ENCODE assay signal across 13 cellular contexts in the genomic region with DNA sequence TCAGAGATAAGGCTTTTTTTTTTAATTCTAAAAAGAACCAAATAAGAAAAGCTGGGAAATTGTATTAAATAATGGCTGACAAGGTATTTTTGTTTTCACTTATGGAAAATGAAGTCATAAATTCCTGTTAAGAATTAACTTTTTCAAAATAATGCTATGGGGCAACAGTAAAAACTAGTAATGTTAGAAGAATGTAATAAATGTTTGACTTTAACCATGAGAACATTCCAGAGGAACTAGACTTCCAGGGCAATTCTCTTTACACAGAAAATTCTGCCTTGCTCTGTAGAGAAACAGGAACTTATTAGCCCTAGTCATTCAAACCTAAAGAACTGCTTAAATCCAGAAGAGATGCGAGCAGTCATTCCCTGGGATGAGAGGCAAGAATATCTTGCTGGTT.
DNase-seq lines count a peak whose midpoint lies in the region; ATAC-seq and TF ChIP-seq lines count a peak whose summit lies in the region.
"Had no signal": no experiment of that assay in that cellular context is flagged by ENCODE, and none has a peak within 500 bp of the region (broad histone marks: within the 10 kb centered on the region; RNA-seq: fewer than 3 reads in every experiment).

No MANE protein-coding gene starts in this region.

- DNase-seq in MCF 10A (ENCODE audit: unreplicated experiment) (peak; percentile 45), breast epithelium (ENCODE audit: low spot score in 2 of 2) (no peak), brain pericyte (ENCODE audit: low read depth, low spot score) (peak; percentile 36), left kidney (ENCODE audit: low read depth, low spot score) (peak; percentile 16)
- no peak for DNase-seq in stimulated activated naive CD8-positive, alpha-beta T cell treated with anti-CD3 and anti-CD28 coated beads, Interleukin-15, amount 100 ng/mL, for 72 hours
- DNase-seq in activated T-helper 2 cell treated with anti-CD3 and anti-CD28 coated beads, Interferon-gamma antibody, Interleukin-2, Interleukin-4, amounts not matched to agents 10 μg/mL and 5 μg/mL and 100 μg/mL, durations not matched to agents 14 hours and 24 hours and 36 hours (ENCODE audit: low spot score), result no peak
- DNase-seq in stimulated activated naive CD8-positive, alpha-beta T cell treated with anti-CD3 and anti-CD28 coated beads, Interleukin-15, Interleukin-2, amounts not matched to agents 100 U/mL and 50 U/mL, for 24 hours, result no peak
- DNase-seq: 8988T; activated T-cell treated with anti-CD3 and anti-CD28 coated beads, Interleukin-2, amount 50 U/mL, for 24 hours; head of caudate nucleus; KBM-7 had no signal

- no peaks in the 10 kb centered on the region for H3K9me3 Mint-ChIP-seq in MCF 10A (ENCODE audit: unreplicated experiment)
- no peaks in the 10 kb centered on the region for H3K9me3 Mint-ChIP-seq in stimulated activated naive CD8-positive, alpha-beta T cell treated with anti-CD3 and anti-CD28 coated beads, Interleukin-15, amount 100 ng/mL, for 72 hours
- H3K9me3 Mint-ChIP-seq in activated T-helper 2 cell treated with anti-CD3 and anti-CD28 coated beads, Interferon-gamma antibody, Interleukin-2, Interleukin-4, amounts not matched to agents 10 μg/mL and 5 μg/mL and 100 μg/mL, durations not matched to agents 14 hours and 24 hours and 36 hours, result no peaks in the 10 kb centered on the region
- H3K9me3 Mint-ChIP-seq: activated T-cell treated with anti-CD3 and anti-CD28 coated beads, Interleukin-2, amount 50 U/mL, for 24 hours had no signal

- peak overlapping the region; percentile 2 for H3K4me3 Mint-ChIP-seq in MCF 10A (ENCODE audit: unreplicated experiment)
- no peak overlapping the region for H3K4me3 Mint-ChIP-seq in stimulated activated naive CD8-positive, alpha-beta T cell treated with anti-CD3 and anti-CD28 coated beads, Interleukin-15, amount 100 ng/mL, for 72 hours
- no peak overlapping the region for H3K4me3 Mint-ChIP-seq in activated T-helper 2 cell treated with anti-CD3 and anti-CD28 coated beads, Interferon-gamma antibody, Interleukin-2, Interleukin-4, amounts not matched to agents 10 μg/mL and 5 μg/mL and 100 μg/mL, durations not matched to agents 14 hours and 24 hours and 36 hours (ENCODE audit: low read depth)
- H3K4me3 Mint-ChIP-seq: activated T-cell treated with anti-CD3 and anti-CD28 coated beads, Interleukin-2, amount 50 U/mL, for 24 hours had no signal

- no peaks in the 10 kb centered on the region for H3K4me1 ChIP-seq in breast epithelium

- peak overlapping the region in 1 of 2 donors; percentile 34 for H3K27ac ChIP-seq in breast epithelium
- H3K27ac ChIP-seq: VCaP had no signal

- POLR2A ChIA-PET in MCF 10A (lab: Yijun Ruan, JAX), result interaction anchor here (1.1 to 1.7 kb wide), 2 partner anchors 9 to 38 kb away, joined by 4 read pairs; no protein-coding TSS in a partner anchor

- peak overlapping the region; percentile 85 for H3K27ac Mint-ChIP-seq in MCF 10A (ENCODE audit: low read depth, unreplicated experiment)
- no peak overlapping the region for H3K27ac Mint-ChIP-seq in stimulated activated naive CD8-positive, alpha-beta T cell treated with anti-CD3 and anti-CD28 coated beads, Interleukin-15, amount 100 ng/mL, for 72 hours
- no peak overlapping the region for H3K27ac Mint-ChIP-seq in activated T-helper 2 cell treated with anti-CD3 and anti-CD28 coated beads, Interferon-gamma antibody, Interleukin-2, Interleukin-4, amounts not matched to agents 10 μg/mL and 5 μg/mL and 100 μg/mL, durations not matched to agents 14 hours and 24 hours and 36 hours
- H3K27ac Mint-ChIP-seq: activated T-cell treated with anti-CD3 and anti-CD28 coated beads, Interleukin-2, amount 50 U/mL, for 24 hours had no signal

- H3K4me3 ChIP-seq in breast epithelium, result no peak overlapping the region

- no peaks in the 10 kb centered on the region for H3K36me3 Mint-ChIP-seq in MCF 10A (ENCODE audit: insufficient read depth, unreplicated experiment)
- H3K36me3 Mint-ChIP-seq in activated T-helper 2 cell treated with anti-CD3 and anti-CD28 coated beads, Interferon-gamma antibody, Interleukin-2, Interleukin-4, amounts not matched to agents 10 μg/mL and 5 μg/mL and 100 μg/mL, durations not matched to agents 14 hours and 24 hours and 36 hours (ENCODE audit: low read depth), result no peaks in the 10 kb centered on the region

- no peak for TF ChIP-seq POLR2A in breast epithelium (IDR thresholded peaks at IDR 0.05)

- TF ChIP-seq CTCF in MCF 10A (IDR thresholded peaks at IDR 0.05; ENCODE audit: unreplicated experiment) (no peak), breast epithelium (IDR thresholded peaks at IDR 0.05) (no peak)

- H3K9me3 ChIP-seq in breast epithelium, result no peaks in the 10 kb centered on the region

- intact Hi-C loops in MCF 10A (cut with micrococcal nuclease) (no loop called here), breast epithelium (cut with DNase I; ENCODE audit: low total_unique reads) (no loop called here)
- intact Hi-C loops in activated T-helper 2 cell treated with anti-CD3 and anti-CD28 coated beads, Interferon-gamma antibody, Interleukin-2, Interleukin-4, amounts not matched to agents 10 μg/mL and 5 μg/mL and 100 μg/mL, durations not matched to agents 14 hours and 24 hours and 36 hours (cut with micrococcal nuclease), result no loop called here

- H3K27me3 ChIP-seq in breast epithelium, result no peaks in the 10 kb centered on the region

- H3K4me1 Mint-ChIP-seq in MCF 10A (ENCODE audit: insufficient read depth, unreplicated experiment), result peaks cover 46% of the 10 kb centered on the region
- H3K4me1 Mint-ChIP-seq in stimulated activated naive CD8-positive, alpha-beta T cell treated with anti-CD3 and anti-CD28 coated beads, Interleukin-15, amount 100 ng/mL, for 72 hours, result no peaks in the 10 kb centered on the region
- no peaks in the 10 kb centered on the region for H3K4me1 Mint-ChIP-seq in activated T-helper 2 cell treated with anti-CD3 and anti-CD28 coated beads, Interferon-gamma antibody, Interleukin-2, Interleukin-4, amounts not matched to agents 10 μg/mL and 5 μg/mL and 100 μg/mL, durations not matched to agents 14 hours and 24 hours and 36 hours (ENCODE audit: low read depth)

- CTCF ChIA-PET in MCF 10A (lab: Yijun Ruan, JAX), result interaction anchor here (1.1 to 1.6 kb wide), 4 partner anchors 19 to 153 kb away, joined by 4 to 6 read pairs (median 4); no protein-coding TSS in a partner anchor

- H3K27me3 Mint-ChIP-seq in MCF 10A (ENCODE audit: insufficient read depth, unreplicated experiment), result no peaks in the 10 kb centered on the region
- no peaks in the 10 kb centered on the region for H3K27me3 Mint-ChIP-seq in stimulated activated naive CD8-positive, alpha-beta T cell treated with anti-CD3 and anti-CD28 coated beads, Interleukin-15, amount 100 ng/mL, for 72 hours
- H3K27me3 Mint-ChIP-seq in activated T-helper 2 cell treated with anti-CD3 and anti-CD28 coated beads, Interferon-gamma antibody, Interleukin-2, Interleukin-4, amounts not matched to agents 10 μg/mL and 5 μg/mL and 100 μg/mL, durations not matched to agents 14 hours and 24 hours and 36 hours (ENCODE audit: low read depth), result no peaks in the 10 kb centered on the region
- H3K27me3 Mint-ChIP-seq: activated T-cell treated with anti-CD3 and anti-CD28 coated beads, Interleukin-2, amount 50 U/mL, for 24 hours had no signal

- BruUV-seq in MCF 10A (replicated peaks; lab: Mats Ljungman, UMichigan), result no TSS peak

- H3K36me3 ChIP-seq in breast epithelium, result no peaks in the 10 kb centered on the region

- ATAC-seq in GM21381 (IDR thresholded peaks at IDR 0.05; ENCODE audit: unreplicated experiment), result no peak
- no peak for ATAC-seq in stimulated activated naive CD8-positive, alpha-beta T cell treated with anti-CD3 and anti-CD28 coated beads, Interleukin-15, amount 100 ng/mL, for 72 hours
- no peak for ATAC-seq in stimulated activated naive CD8-positive, alpha-beta T cell treated with anti-CD3 and anti-CD28 coated beads, Interleukin-15, Interleukin-2, amounts not matched to agents 100 U/mL and 50 U/mL, for 24 hours

Comparison
In these comparisons a context has a peak if more than half of its experiments do, and no peak if none do; other contexts are left out.
1. DNase-seq: peak in MCF 10A (single experiment), brain pericyte (single experiment) and left kidney (single experiment); none in breast epithelium (0 of 2), stimulated activated naive CD8-positive, alpha-beta T cell treated with anti-CD3 and anti-CD28 coated beads, Interleukin-15, amount 100 ng/mL, for 72 hours (0 of 2), activated T-helper 2 cell treated with anti-CD3 and anti-CD28 coated beads, Interferon-gamma antibody, Interleukin-2, Interleukin-4, amounts not matched to agents 10 μg/mL and 5 μg/mL and 100 μg/mL, durations not matched to agents 14 hours and 24 hours and 36 hours (single experiment) and stimulated activated naive CD8-positive, alpha-beta T cell treated with anti-CD3 and anti-CD28 coated beads, Interleukin-15, Interleukin-2, amounts not matched to agents 100 U/mL and 50 U/mL, for 24 hours (single experiment).